ENCODE assay signal across 8 cellular contexts in genomic region chr7:142557971-142558582, GRCh38.
DNase-seq lines count a peak whose midpoint lies in the region; ATAC-seq and TF ChIP-seq lines count a peak whose summit lies in the region.

No MANE protein-coding gene starts in this region.

- H3K9me3 Mint-ChIP-seq in activated T-cell treated with anti-CD3 and anti-CD28 coated beads, Interleukin-2, amount 50 U/mL, for 24 hours, result no peaks in the 10 kb centered on the region

- peaks cover 10% of the 10 kb centered on the region for H3K27me3 Mint-ChIP-seq in activated T-cell treated with anti-CD3 and anti-CD28 coated beads, Interleukin-2, amount 50 U/mL, for 24 hours

- H3K4me3 ChIP-seq in ACC112 (ENCODE audit: low read depth, low read length), result no peak overlapping the region

- H3K4me1 Mint-ChIP-seq in activated T-cell treated with anti-CD3 and anti-CD28 coated beads, Interleukin-2, amount 50 U/mL, for 24 hours (ENCODE audit: low read depth), result peaks cover 15% of the 10 kb centered on the region

- peak overlapping the region; percentile 87 for H3K27ac ChIP-seq in ACC112 (ENCODE audit: low read depth, low read length)

- peak overlapping the region; percentile 38 for H3K27ac Mint-ChIP-seq in activated T-cell treated with anti-CD3 and anti-CD28 coated beads, Interleukin-2, amount 50 U/mL, for 24 hours

- peak; percentile 49 for DNase-seq in GM13976 (ENCODE audit: low spot score)
- peak; percentile 28 for DNase-seq in NCI-H526 treated with DMSO at 0.1 percent for 48 hours (lab: John Stamatoyannopoulos, UW)
- DNase-seq in activated T-cell treated with anti-CD3 and anti-CD28 coated beads, Interleukin-2, amount 50 U/mL, for 24 hours, result peak; percentile 50
- DNase-seq in germinal center (ENCODE audit: low spot score), result peak; percentile 60
- peak; percentile 9 to 30 for DNase-seq in stimulated activated CD4-positive, alpha-beta T cell treated with anti-CD3 and anti-CD28 coated beads, Interleukin-1b, Interleukin-23, amount 100 ng/mL, for 1 hour (ENCODE audit: low read depth in 2 of 2)
- DNase-seq in NCI-H2227 treated with DMSO at 0.1 percent for 48 hours (lab: John Stamatoyannopoulos, UW), result no peak

- no peaks in the 10 kb centered on the region for H3K36me3 ChIP-seq in ACC112 (ENCODE audit: insufficient read depth, low read length)

- peak; percentile 74 for ATAC-seq in HG02763 (IDR thresholded peaks at IDR 0.05; ENCODE audit: unreplicated experiment)

- H3K4me1 ChIP-seq in ACC112 (ENCODE audit: control insufficient read depth, insufficient read depth, low read length, unreplicated experiment), result peaks cover 59% of the 10 kb centered on the region

- in situ Hi-C loops in GM13976 (cut with MboI; ENCODE audit: low sequenced_read_pairs, unreplicated experiment), result no loop called here

- H3K4me3 Mint-ChIP-seq in activated T-cell treated with anti-CD3 and anti-CD28 coated beads, Interleukin-2, amount 50 U/mL, for 24 hours, result peak overlapping the region; percentile 42

- H2AFZ ChIP-seq in ACC112 (ENCODE audit: low read length, unreplicated experiment), result no peak overlapping the region

- no peaks in the 10 kb centered on the region for H3K27me3 ChIP-seq in ACC112 (ENCODE audit: insufficient read depth, low read length)

- H3K79me2 ChIP-seq in ACC112 (ENCODE audit: control insufficient read depth, insufficient read depth, low read length, unreplicated experiment), result no peaks in the 10 kb centered on the region

- no peaks in the 10 kb centered on the region for H3K36me3 Mint-ChIP-seq in activated T-cell treated with anti-CD3 and anti-CD28 coated beads, Interleukin-2, amount 50 U/mL, for 24 hours (ENCODE audit: low read depth)

- peak; percentile 87 for TF ChIP-seq CTCF in GM13976 (IDR thresholded peaks at IDR 0.05; ENCODE audit: borderline replicate concordance, control extremely low read depth, extremely low read depth, insufficient read depth, missing control alignments)
